In the genomic region with DNA sequence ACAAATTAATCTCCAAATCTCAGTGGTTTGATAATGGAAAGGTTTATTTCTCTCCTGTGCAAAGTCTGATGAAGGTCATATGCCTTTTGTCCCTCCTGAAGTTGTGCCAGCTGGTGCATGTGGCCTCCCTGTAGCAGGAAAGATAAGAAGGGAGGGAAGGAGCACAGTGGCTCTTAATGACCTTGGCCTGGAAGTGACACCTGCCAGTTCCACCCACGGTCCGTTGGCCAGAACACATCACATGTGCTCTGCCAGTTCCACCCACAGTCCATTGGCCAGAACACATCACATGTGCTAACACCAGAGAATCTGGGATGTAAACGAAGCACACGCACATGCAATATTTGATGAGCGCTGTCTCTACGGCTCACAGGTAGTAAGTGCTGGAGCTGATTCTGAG, we compare ENCODE assay signal across 22 cellular contexts.
DNase-seq lines count a peak whose midpoint lies in the region; ATAC-seq and TF ChIP-seq lines count a peak whose summit lies in the region.
"Had no signal": no experiment of that assay in that cellular context is flagged by ENCODE, and none has a peak within 500 bp of the region (broad histone marks: within the 10 kb centered on the region; RNA-seq: fewer than 3 reads in every experiment).

No MANE protein-coding gene starts in this region.

- no peaks in the 10 kb centered on the region; the same call in none of the 2 replicates for H3K9me2 ChIP-seq in GM23338 (ENCODE audit: insufficient read depth)
- H3K9me2 ChIP-seq in OCI-LY7 (ENCODE audit: insufficient read depth, low read length) = no peaks in the 10 kb centered on the region

- H3K4me1 Mint-ChIP-seq in GM23338 = peaks cover 24% of the 10 kb centered on the region

- CTCF ChIA-PET in OCI-LY7 (lab: Charles Lee; ENCODE audit: unreplicated experiment) = no interaction called here

- H3F3A ChIP-seq in GM23338 (replicated peaks; ENCODE audit: low read depth) = no peaks in the 10 kb centered on the region

- peak overlapping the region; percentile 67; the same call in 1 of the 2 replicates for H3K4me2 ChIP-seq in GM23338
- H3K4me2 ChIP-seq in OCI-LY7 (ENCODE audit: low read length) = no peak overlapping the region

- BruUV-seq in OCI-LY7 (replicated peaks; lab: Mats Ljungman, UMichigan) = no TSS peak

- no peaks in the 10 kb centered on the region for H3K36me3 Mint-ChIP-seq in GM23338 (ENCODE audit: low read depth)

- no peak for TF ChIP-seq POLR2A in erythroblast (IDR thresholded peaks at IDR 0.05; ENCODE audit: low read length)

- no peaks in the 10 kb centered on the region for H3K9me3 ChIP-seq in OCI-LY7 (ENCODE audit: low read length)
- H3K9me3 ChIP-seq: thyroid gland had no signal

- no peak overlapping the region for H3K4me3 ChIP-seq in GM23338
- H3K4me3 ChIP-seq in OCI-LY7 (ENCODE audit: low read depth, low read length, poor library complexity, severe bottlenecking) = no peak overlapping the region
- H3K4me3 ChIP-seq: thyroid gland had no signal

- no peak overlapping the region for H3K27ac Mint-ChIP-seq in GM23338
- H3K27ac Mint-ChIP-seq: progenitor cell of endocrine pancreas had no signal

- H2AFZ ChIP-seq in GM23338 = 0 out of 2 replicates have a peak overlapping the region, but pooled peaks have one; percentile 52
- no peak overlapping the region for H2AFZ ChIP-seq in OCI-LY7 (ENCODE audit: low read length)

- H3K27ac ChIP-seq in GM23338 (ENCODE audit: low read depth) = no peak overlapping the region
- H3K27ac ChIP-seq in OCI-LY7 (ENCODE audit: low read depth, low read length, poor library complexity, severe bottlenecking) = no peak overlapping the region
- H3K27ac ChIP-seq: thyroid gland, WERI-Rb-1 had no signal

- DNase-seq in GM23338 (ENCODE audit: low spot score) (no peak), OCI-LY7 (ENCODE audit: low spot score) (peak; percentile 7), erythroblast (lab: John Stamatoyannopoulos, UW) (peak; percentile 34 to 79), myocyte (ENCODE audit: low read depth) (peak; percentile 14), epidermal melanocyte (ENCODE audit: insufficient read length, low spot score) (no peak)
- DNase-seq: activated CD4-positive, alpha-beta T cell treated with anti-CD3 and anti-CD28 coated beads, Interleukin-2, amount 50 U/mL, for 48 hours; activated gamma-delta T cell treated with Interleukin-2 at 50 U/mL for 16 hours; CD4-positive, CD25-positive, alpha-beta regulatory T cell; dermis blood vessel endothelial cell; DMS53; HCEC 1CT; NCI-H1417 treated with DMSO at 0.1 percent for 48 hours; NCI-H510A treated with DMSO at 0.1 percent for 48 hours; SHP77; stimulated activated CD4-positive, alpha-beta T cell treated with anti-CD3 and anti-CD28 coated beads, Interleukin-1b, Interleukin-23, amount 100 ng/mL, for 48 hours; stimulated activated naive CD4-positive, alpha-beta T cell; thyroid gland; WERI-Rb-1 had no signal

- H3K27me3 Mint-ChIP-seq in GM23338 (ENCODE audit: insufficient read depth, low read depth, poor library complexity) = peaks cover 5% of the 10 kb centered on the region
- H3K27me3 Mint-ChIP-seq: CD4-positive, CD25-positive, alpha-beta regulatory T cell had no signal

- H4K20me1 ChIP-seq in GM23338 (replicated peaks; ENCODE audit: insufficient read depth) (0 out of 2 replicates have a peak, but pooled peaks cover 3% of the 10 kb centered on the region), OCI-LY7 (ENCODE audit: insufficient read depth, low read length) (no peaks in the 10 kb centered on the region)

- H3K4me1 ChIP-seq in GM23338 (ENCODE audit: insufficient read depth) = peaks cover 22% of the 10 kb centered on the region
- H3K4me1 ChIP-seq in OCI-LY7 (ENCODE audit: insufficient read depth, low read length, poor library complexity, severe bottlenecking) = no peaks in the 10 kb centered on the region

- no peak for TF ChIP-seq CTCF in GM23338 (conservative IDR thresholded peaks at IDR 0.05; ENCODE audit: low read depth in 2 of 2)
- no peak for TF ChIP-seq CTCF in OCI-LY7 (conservative IDR thresholded peaks at IDR 0.05; ENCODE audit: low read length)

- intact Hi-C loops in OCI-LY7 (cut with micrococcal nuclease; ENCODE audit: unreplicated experiment) = no loop called here

- H3K79me2 ChIP-seq in GM23338 (replicated peaks; ENCODE audit: insufficient read depth) (no peaks in the 10 kb centered on the region), OCI-LY7 (ENCODE audit: insufficient read depth, low read depth, low read length) (no peaks in the 10 kb centered on the region)

- POLR2A ChIA-PET in OCI-LY7 (lab: Charles Lee) = no interaction called here

- ATAC-seq in GM23338 (peak; percentile 50), GM19351 (IDR thresholded peaks at IDR 0.05; ENCODE audit: unreplicated experiment) (no peak), HG03025 (IDR thresholded peaks at IDR 0.05; ENCODE audit: low FRiP score, unreplicated experiment) (no peak)

- no peak overlapping the region for H3K4me3 Mint-ChIP-seq in GM23338
- H3K4me3 Mint-ChIP-seq: CD4-positive, CD25-positive, alpha-beta regulatory T cell; neural crest cell had no signal

- H3K9me3 Mint-ChIP-seq in GM23338 = no peaks in the 10 kb centered on the region
- H3K9me3 Mint-ChIP-seq: neural crest cell had no signal

- H3K36me3 ChIP-seq in GM23338 (ENCODE audit: insufficient read depth) = no peaks in the 10 kb centered on the region
- peaks cover 82% of the 10 kb centered on the region for H3K36me3 ChIP-seq in OCI-LY7 (ENCODE audit: insufficient read depth, low read length)
- H3K36me3 ChIP-seq: thyroid gland, WERI-Rb-1 had no signal

- H3K27me3 ChIP-seq in GM23338 (ENCODE audit: insufficient read depth) = no peaks in the 10 kb centered on the region
- H3K27me3 ChIP-seq: thyroid gland had no signal

TF ChIP-seq in GM23338, 12 proteins besides CTCF, POLR2A, EP300 and RAD21:
- no peak for TF ChIP-seq ZNF331 (CRISPR knock-in tag; IDR thresholded peaks at IDR 0.05; ENCODE audit: low read depth)
- TF ChIP-seq NANOG (IDR thresholded peaks at IDR 0.05; ENCODE audit: borderline replicate concordance) = no peak
- no peak for TF ChIP-seq REST (IDR thresholded peaks at IDR 0.05; ENCODE audit: unreplicated experiment)
- TF ChIP-seq STAT1 (IDR thresholded peaks at IDR 0.05; ENCODE audit: unreplicated experiment) = no peak
- TF ChIP-seq EZH2phosphoT487 (IDR thresholded peaks at IDR 0.05; ENCODE audit: unreplicated experiment) = no peak
- no peak for TF ChIP-seq POLR2AphosphoS5 (IDR thresholded peaks at IDR 0.05; ENCODE audit: low read depth)
- no peak for TF ChIP-seq JUNB (IDR thresholded peaks at IDR 0.05; ENCODE audit: unreplicated experiment)
- TF ChIP-seq CREB1 (CRISPR knock-in tag; IDR thresholded peaks at IDR 0.05; ENCODE audit: low read depth) = no peak

Comparison
In these comparisons a context has a peak if more than half of its experiments do, and no peak if none do; other contexts are left out.
1. DNase-seq: peak in OCI-LY7 (single experiment), erythroblast (2 of 2) and myocyte (single experiment); none in GM23338 (single experiment) and epidermal melanocyte (single experiment).